Comparison of ENCODE assay signal across 19 cellular contexts in genomic region chr12:123227581-123228258, GRCh38. TPM values are rescaled to one million over a fixed set of nuclear protein-coding genes. Genes with fewer than 3 reads are reported as not detected.
DNase-seq lines count a peak whose midpoint lies in the region; ATAC-seq, FAIRE-seq and TF ChIP-seq lines count a peak whose summit lies in the region.
"Had no signal": no experiment of that assay in that cellular context is flagged by ENCODE, and none has a peak within 500 bp of the region (broad histone marks: within the 10 kb centered on the region; RNA-seq: fewer than 3 reads in every experiment).

No MANE protein-coding gene starts in this region.

- peaks cover 32% of the 10 kb centered on the region for H3K36me3 Mint-ChIP-seq in CD4-positive, alpha-beta T cell (ENCODE audit: low read depth)
- peaks cover 59% of the 10 kb centered on the region for H3K36me3 Mint-ChIP-seq in activated T-helper 17 cell treated with anti-CD3 and anti-CD28 coated beads, Interleukin-2, amount 50 U/mL, for 72 hours (ENCODE audit: low read depth)
- H3K36me3 Mint-ChIP-seq in naive thymus-derived CD8-positive, alpha-beta T cell, result peaks cover 0 to 17% (median under 1%) of the 10 kb centered on the region in 3 donors
- H3K36me3 Mint-ChIP-seq: IgD-negative memory B cell had no signal

- no peak for DNase-seq in CD4-positive, alpha-beta T cell
- no peak for DNase-seq in GM19239 (ENCODE audit: insufficient read length, low spot score)
- DNase-seq in naive thymus-derived CD8-positive, alpha-beta T cell, result no peak
- DNase-seq in H54 (ENCODE audit: insufficient read length, low spot score), result no peak
- DNase-seq: activated CD4-positive, alpha-beta T cell treated with anti-CD3 and anti-CD28 coated beads, Interleukin-2, amount 50 U/mL, for 48 hours; activated effector memory CD4-positive, alpha-beta T cell treated with anti-CD3 and anti-CD28 coated beads, Interleukin-2, amount 50 U/mL, for 16 hours; BE2C; cortex of kidney; NCI-H1092; NCI-H69; stimulated activated CD4-positive, alpha-beta T cell treated with anti-CD3 and anti-CD28 coated beads, Interleukin-2, amount 100 ng/mL, for 48 hours had no signal

- POLR2A ChIA-PET in CD4-positive, alpha-beta T cell (lab: Charles Lee), result interaction anchor here (0.6 to 1.7 kb wide), 4 partner anchors 10 to 107 kb away, joined by 3 to 9 read pairs (median 4); no protein-coding TSS in a partner anchor
- POLR2A ChIA-PET in naive thymus-derived CD8-positive, alpha-beta T cell (lab: Charles Lee), result interaction anchor here (0.9 to 1.6 kb wide), 2 partner anchors 10 to 105 kb away, joined by 3 to 5 read pairs; no protein-coding TSS in a partner anchor

- no peaks in the 10 kb centered on the region for H3K9me3 Mint-ChIP-seq in CD4-positive, alpha-beta T cell
- H3K9me3 Mint-ChIP-seq in activated T-helper 17 cell treated with anti-CD3 and anti-CD28 coated beads, Interleukin-2, amount 50 U/mL, for 72 hours, result no peaks in the 10 kb centered on the region
- H3K9me3 Mint-ChIP-seq in naive thymus-derived CD8-positive, alpha-beta T cell, result no peaks in the 10 kb centered on the region
- H3K9me3 Mint-ChIP-seq: IgD-negative memory B cell had no signal

- H3K27me3 ChIP-seq in CD4-positive, alpha-beta T cell (ENCODE audit: control insufficient read depth, insufficient read depth, low read length), result no peaks in the 10 kb centered on the region
- H3K27me3 ChIP-seq: BE2C, gastroesophageal sphincter had no signal

- peak overlapping the region; percentile 57 for H3K27ac Mint-ChIP-seq in CD4-positive, alpha-beta T cell
- no peak overlapping the region for H3K27ac Mint-ChIP-seq in activated T-helper 17 cell treated with anti-CD3 and anti-CD28 coated beads, Interleukin-2, amount 50 U/mL, for 72 hours
- peak overlapping the region; percentile 50 to 94 (median 73) for H3K27ac Mint-ChIP-seq in naive thymus-derived CD8-positive, alpha-beta T cell
- H3K27ac Mint-ChIP-seq: IgD-negative memory B cell, progenitor cell of endocrine pancreas had no signal

- H3K27ac ChIP-seq in CD4-positive, alpha-beta T cell (ENCODE audit: low read depth, low read length), result no peak overlapping the region
- H3K27ac ChIP-seq: epithelial cell of prostate, gastroesophageal sphincter had no signal

- intact Hi-C loops in CD4-positive, alpha-beta T cell (cut with DNase I, micrococcal nuclease), result no loop called here

- no peaks in the 10 kb centered on the region for H3K9me3 ChIP-seq in CD4-positive, alpha-beta T cell (ENCODE audit: control insufficient read depth, low read length)
- H3K9me3 ChIP-seq: BE2C, gastroesophageal sphincter had no signal

- peak overlapping the region; percentile 31 for H3K4me3 Mint-ChIP-seq in CD4-positive, alpha-beta T cell
- H3K4me3 Mint-ChIP-seq in activated T-helper 17 cell treated with anti-CD3 and anti-CD28 coated beads, Interleukin-2, amount 50 U/mL, for 72 hours, result peak overlapping the region; percentile 83
- H3K4me3 Mint-ChIP-seq in naive thymus-derived CD8-positive, alpha-beta T cell, result peak overlapping the region in 9 of 10 donors; percentile 26 to 70 (median 54)

- H3K27me3 Mint-ChIP-seq in CD4-positive, alpha-beta T cell, result no peaks in the 10 kb centered on the region
- H3K27me3 Mint-ChIP-seq in activated T-helper 17 cell treated with anti-CD3 and anti-CD28 coated beads, Interleukin-2, amount 50 U/mL, for 72 hours, result no peaks in the 10 kb centered on the region
- H3K27me3 Mint-ChIP-seq in naive thymus-derived CD8-positive, alpha-beta T cell, result no peaks in the 10 kb centered on the region
- H3K27me3 Mint-ChIP-seq: IgD-negative memory B cell, progenitor cell of endocrine pancreas had no signal

- no peak for TF ChIP-seq CTCF in CD4-positive, alpha-beta T cell (IDR thresholded peaks at IDR 0.05)

- ATAC-seq in CD4-positive, alpha-beta T cell (ENCODE audit: poor library complexity), result no peak
- ATAC-seq in activated T-helper 17 cell treated with anti-CD3 and anti-CD28 coated beads, Interleukin-2, amount 50 U/mL, for 72 hours (replicated peaks), result no peak
- no peak for ATAC-seq in naive thymus-derived CD8-positive, alpha-beta T cell
- ATAC-seq in GM21367 (IDR thresholded peaks at IDR 0.05; ENCODE audit: unreplicated experiment) (no peak), GM21360 (IDR thresholded peaks at IDR 0.05; ENCODE audit: unreplicated experiment) (no peak)
- ATAC-seq: gastroesophageal sphincter had no signal

- TF ChIP-seq POLR2A in H54 (IDR thresholded peaks at IDR 0.05; ENCODE audit: low read depth, low read length), result no peak

- peak; percentile 60 for FAIRE-seq in GM19239 (lab: Jason Lieb, UNC)
- FAIRE-seq in H54 (lab: Jason Lieb, UNC), result no peak
- FAIRE-seq: H1 had no signal

- CTCF ChIA-PET in CD4-positive, alpha-beta T cell (lab: Charles Lee), result interaction anchor here (0.9 kb wide), 1 partner anchor 15 kb away, joined by 3 read pairs; no protein-coding TSS in a partner anchor

- peaks cover 67% of the 10 kb centered on the region for H3K4me1 Mint-ChIP-seq in CD4-positive, alpha-beta T cell (ENCODE audit: low read depth)
- H3K4me1 Mint-ChIP-seq in activated T-helper 17 cell treated with anti-CD3 and anti-CD28 coated beads, Interleukin-2, amount 50 U/mL, for 72 hours, result peaks cover 36% of the 10 kb centered on the region
- peaks cover 20 to 68% (median 65%) of the 10 kb centered on the region in 4 donors for H3K4me1 Mint-ChIP-seq in naive thymus-derived CD8-positive, alpha-beta T cell

RNA-seq across cellular contexts. Expression of gene MPHOSPH9, which starts 5.2 kb away (rescaled TPM):
- 10 to 100 TPM; 80.9 to 84.5 TPM for total RNA-seq in CD4-positive, alpha-beta T cell
- total RNA-seq in activated T-helper 17 cell treated with anti-CD3 and anti-CD28 coated beads, Interleukin-2, amount 50 U/mL, for 72 hours, result 10 to 100 TPM; 72.3 to 77.1 TPM
- total RNA-seq in naive thymus-derived CD8-positive, alpha-beta T cell, result 10 to 100 TPM; 81.1 to 81.8 TPM
- 10 to 100 TPM; 33.9 to 53.4 (median 44.8) TPM for polyA plus RNA-seq in naive thymus-derived CD8-positive, alpha-beta T cell

RNA-seq across cellular contexts. Expression of gene MTRFR, which starts 5.5 kb away (rescaled TPM):
- total RNA-seq in CD4-positive, alpha-beta T cell, result 10 to 100 TPM; 43.2 to 44.5 TPM
- 10 to 100 TPM; 26.8 to 32.3 TPM for total RNA-seq in activated T-helper 17 cell treated with anti-CD3 and anti-CD28 coated beads, Interleukin-2, amount 50 U/mL, for 72 hours
- 10 to 100 TPM; 61.0 to 62.0 TPM for total RNA-seq in naive thymus-derived CD8-positive, alpha-beta T cell
- 10 to 100 TPM; 45.2 to 63.6 (median 56.5) TPM for polyA plus RNA-seq in naive thymus-derived CD8-positive, alpha-beta T cell

RNA-seq across cellular contexts. Expression of gene CDK2AP1, which starts 43.9 kb away (rescaled TPM):
- 1 to 10 TPM; 2.9 to 3.5 TPM for total RNA-seq in CD4-positive, alpha-beta T cell
- total RNA-seq in activated T-helper 17 cell treated with anti-CD3 and anti-CD28 coated beads, Interleukin-2, amount 50 U/mL, for 72 hours, result 10 to 100 TPM; 25.1 to 41.9 TPM
- total RNA-seq in naive thymus-derived CD8-positive, alpha-beta T cell, result 1 to 10 TPM; 7.4 to 7.8 TPM
- 1 to 10 TPM; 2.0 to 6.4 (median 5.4) TPM for polyA plus RNA-seq in naive thymus-derived CD8-positive, alpha-beta T cell

Comparison
In these comparisons a context has a peak if more than half of its experiments do, and no peak if none do; other contexts are left out.
1. H3K4me3 Mint-ChIP-seq: peak in every context shown above with its lines; median percentile 83 in activated T-helper 17 cell treated with anti-CD3 and anti-CD28 coated beads, Interleukin-2, amount 50 U/mL, for 72 hours; 54 in naive thymus-derived CD8-positive, alpha-beta T cell; 31 in CD4-positive, alpha-beta T cell.